Comparison of ENCODE assay signal across 19 cellular contexts in the genomic region with DNA sequence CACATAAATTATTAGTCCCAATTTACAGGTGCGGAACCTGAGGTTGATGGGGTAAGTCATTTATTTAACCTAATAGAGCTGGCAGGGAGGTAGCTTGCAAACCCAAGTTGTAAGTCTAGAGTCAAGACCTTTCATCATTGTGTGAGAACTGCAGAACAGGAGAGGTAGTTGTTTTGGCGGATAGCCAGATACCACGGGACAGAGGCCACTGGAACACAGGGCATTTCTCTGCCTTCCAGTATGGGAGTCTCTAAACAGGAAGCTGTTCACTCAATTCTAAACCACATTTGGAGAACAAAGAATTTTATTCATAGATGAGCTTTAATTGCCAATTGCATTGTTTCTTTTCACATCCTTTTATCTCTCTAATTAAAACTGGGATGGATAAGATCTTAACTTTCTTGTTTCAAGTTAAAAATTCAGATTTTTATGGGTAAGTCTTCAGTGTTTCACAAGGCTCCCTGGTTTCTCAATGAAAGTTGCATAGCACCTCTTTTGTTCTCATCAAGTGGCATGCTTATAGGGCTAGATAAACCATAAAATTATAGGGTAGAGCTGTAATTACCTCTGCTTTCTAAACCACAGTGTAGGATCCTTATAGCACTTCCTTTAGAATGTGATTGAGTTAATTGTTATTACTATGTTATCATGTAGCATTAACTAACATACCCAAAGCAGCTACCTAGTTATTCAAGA.
DNase-seq lines count a peak whose midpoint lies in the region; ATAC-seq and FAIRE-seq lines count a peak whose summit lies in the region.
"Had no signal": no experiment of that assay in that cellular context is flagged by ENCODE, and none has a peak within 500 bp of the region (broad histone marks: within the 10 kb centered on the region; RNA-seq: fewer than 3 reads in every experiment).

No MANE protein-coding gene starts in this region.

- DNase-seq in HT-29 (ENCODE audit: low spot score) (peak; percentile 96), SK-MEL-5 (ENCODE audit: low read depth, low spot score) (peak; percentile 88), left kidney (ENCODE audit: low read depth, low spot score) (peak; percentile 5), DMS53 (lab: John Stamatoyannopoulos, UW) (no peak), GM19239 (ENCODE audit: insufficient read length, low spot score) (no peak)
- DNase-seq: activated CD4-positive, alpha-beta T cell treated with anti-CD3 and anti-CD28 coated beads for 48 hours; activated naive CD8-positive, alpha-beta T cell treated with anti-CD3 and anti-CD28 coated beads, Interleukin-2, amount 10 ng/mL, durations not matched to agents 7 days and 5 days; activated T-cell treated with anti-CD3 and anti-CD28 coated beads, Interleukin-2, amount 50 U/mL, for 1 hour; CD8-positive, alpha-beta T cell; central memory CD4-positive, alpha-beta T cell; effector memory CD8-positive, alpha-beta T cell; IMR-90; NCI-H2171 treated with DMSO at 0.1 percent for 48 hours; stimulated activated naive CD8-positive, alpha-beta T cell treated with anti-CD3 and anti-CD28 coated beads, Interleukin-15, amount 100 ng/mL, for 72 hours; T1000 had no signal

- in situ Hi-C loops in SK-MEL-5 (cut with HindIII; ENCODE audit: low pct_unique_long_range_greater_than_20kb, low sequenced_read_pairs), result no loop called here

- FAIRE-seq in GM19239 (lab: Jason Lieb, UNC), result no peak
- FAIRE-seq: GM12891 had no signal

- ATAC-seq in GM18867 (IDR thresholded peaks at IDR 0.05; ENCODE audit: unreplicated experiment), result no peak
- no peak for ATAC-seq in HG03095 (IDR thresholded peaks at IDR 0.05; ENCODE audit: unreplicated experiment)
- ATAC-seq: CD8-positive, alpha-beta T cell; effector memory CD8-positive, alpha-beta T cell; HCT116; stimulated activated naive CD8-positive, alpha-beta T cell treated with anti-CD3 and anti-CD28 coated beads, Interleukin-15, amount 100 ng/mL, for 72 hours had no signal

Comparison
In these comparisons a context has a peak if more than half of its experiments do, and no peak if none do; other contexts are left out.
1. DNase-seq: peak in HT-29 (single experiment), SK-MEL-5 (single experiment) and left kidney (single experiment); none in DMS53 (single experiment) and GM19239 (single experiment).